14 cellular contexts compared by ENCODE assay signal in genomic region chr1:116333171-116334014, GRCh38.
"Had no signal": no experiment of that assay in that cellular context is flagged by ENCODE, and none has a peak within 500 bp of the region (broad histone marks: within the 10 kb centered on the region; RNA-seq: fewer than 3 reads in every experiment).

No MANE protein-coding gene starts in this region.

- H3K36me3 ChIP-seq: ascending aorta, stomach, thoracic aorta, uterus had no signal

- H3K9me3 ChIP-seq: ascending aorta, stomach, thoracic aorta, uterus had no signal

- H3K27me3 Mint-ChIP-seq: activated CD4-positive, alpha-beta T cell treated with anti-CD3 and anti-CD28 coated beads, Interleukin-2, amount 10 ng/mL, durations not matched to agents 7 days and 5 days had no signal

- H3K9me3 Mint-ChIP-seq: activated CD4-positive, alpha-beta T cell treated with anti-CD3 and anti-CD28 coated beads, Interleukin-2, amount 10 ng/mL, durations not matched to agents 7 days and 5 days; activated T-helper 2 cell treated with anti-CD3 and anti-CD28 coated beads, Interferon-gamma antibody, Interleukin-2, Interleukin-4, amounts not matched to agents 10 μg/mL and 5 μg/mL and 100 μg/mL, durations not matched to agents 14 hours and 24 hours and 36 hours had no signal

- H3K36me3 Mint-ChIP-seq: T-cell had no signal

- H3K4me1 ChIP-seq: ascending aorta, uterus had no signal

- H3K27ac ChIP-seq: ascending aorta, stomach, thoracic aorta, uterus had no signal

- H3K27me3 ChIP-seq: ascending aorta, stomach, uterus had no signal

- FAIRE-seq: endometrium, kidney had no signal

- ATAC-seq: T-cell had no signal

- H3K4me3 ChIP-seq: ascending aorta, stomach, thoracic aorta, uterus had no signal

- DNase-seq: activated CD4-positive, alpha-beta T cell treated with anti-CD3 and anti-CD28 coated beads, Interleukin-2, amount 10 ng/mL, durations not matched to agents 7 days and 5 days; activated naive CD4-positive, alpha-beta T cell treated with anti-CD3 and anti-CD28 coated beads, Interleukin-2, amount 10 ng/mL, durations not matched to agents 7 days and 5 days; hypothalamus; stimulated activated CD4-positive, alpha-beta T cell treated with anti-CD3 and anti-CD28 coated beads, Interleukin-12 subunit alpha, Interleukin-12 subunit beta, amount 100 ng/mL, for 4 hours; stimulated activated CD4-positive, alpha-beta T cell treated with anti-CD3 and anti-CD28 coated beads, Interleukin-2, amount 100 ng/mL, for 24 hours; stomach; T-cell; T-helper 9 cell; uterus had no signal

- H3K4me3 Mint-ChIP-seq: activated CD4-positive, alpha-beta T cell treated with anti-CD3 and anti-CD28 coated beads, Interleukin-2, amount 10 ng/mL, durations not matched to agents 7 days and 5 days; activated naive CD4-positive, alpha-beta T cell treated with anti-CD3 and anti-CD28 coated beads, Interleukin-2, amount 10 ng/mL, durations not matched to agents 7 days and 5 days; T-cell had no signal

- H3K27ac Mint-ChIP-seq: activated CD4-positive, alpha-beta T cell treated with anti-CD3 and anti-CD28 coated beads, Interleukin-2, amount 10 ng/mL, durations not matched to agents 7 days and 5 days; activated naive CD4-positive, alpha-beta T cell treated with anti-CD3 and anti-CD28 coated beads, Interleukin-2, amount 10 ng/mL, durations not matched to agents 7 days and 5 days; activated T-helper 2 cell treated with anti-CD3 and anti-CD28 coated beads, Interferon-gamma antibody, Interleukin-2, Interleukin-4, amounts not matched to agents 10 μg/mL and 5 μg/mL and 100 μg/mL, durations not matched to agents 14 hours and 24 hours and 36 hours; T-cell had no signal
